In genomic region chr6:16121339-16121738, GRCh38 we compare ENCODE assay signal across 29 cellular contexts.
"Had no signal": no experiment of that assay in that cellular context is flagged by ENCODE, and none has a peak within 500 bp of the region (broad histone marks: within the 10 kb centered on the region; RNA-seq: fewer than 3 reads in every experiment).

No MANE protein-coding gene starts in this region.

- H3K36me3 Mint-ChIP-seq: natural killer cell; stimulated activated effector memory CD8-positive, alpha-beta T cell treated with anti-CD3 and anti-CD28 coated beads, Interleukin-12 subunit alpha, Interleukin-12 subunit beta, amount 100 ng/mL, for 72 hours; stimulated activated naive B cell treated with anti-CD40 and anti-IgM and Interleukin-4, amounts not matched to agents 10 μg/mL and 1 μg/mL and 100 μg/mL, for 72 hours had no signal

- H3K9ac ChIP-seq: parathyroid adenoma had no signal

- H3K79me2 ChIP-seq: parathyroid adenoma had no signal

- H3K9me3 ChIP-seq: ovary, psoas muscle, right lobe of liver, sigmoid colon, stomach, thoracic aorta, thyroid gland, tibial nerve, upper lobe of left lung, vagina had no signal

- DNase-seq: natural killer cell; occipital lobe; ovary; posterior cingulate gyrus; psoas muscle; right cardiac atrium; right lobe of liver; sigmoid colon; small intestine; stimulated activated CD4-positive, alpha-beta T cell treated with anti-CD3 and anti-CD28 coated beads, Interleukin-15, amount 100 ng/mL, for 24 hours; stimulated activated CD4-positive, alpha-beta T cell treated with anti-CD3 and anti-CD28 coated beads, Interleukin-2, amount 100 ng/mL, for 24 hours; stimulated activated CD4-positive, alpha-beta T cell treated with anti-CD3 and anti-CD28 coated beads, Interleukin-2, amount 100 ng/mL, for 48 hours; stimulated activated CD4-positive, alpha-beta T cell treated with anti-CD3 and anti-CD28 coated beads, Interleukin-4, amount 100 ng/mL, for 24 hours; stimulated activated naive B cell treated with anti-CD40 and anti-IgM and Interleukin-4, amounts not matched to agents 10 μg/mL and 1 μg/mL and 100 μg/mL, for 72 hours; stimulated activated naive CD4-positive, alpha-beta T cell treated with Interleukin-2 at 50 U/mL for 16 hours; stomach; thyroid gland; trophoblast cell; upper lobe of left lung had no signal

- H3K4me3 Mint-ChIP-seq: natural killer cell; nephron; neural crest cell; stimulated activated effector memory CD8-positive, alpha-beta T cell treated with anti-CD3 and anti-CD28 coated beads, Interleukin-12 subunit alpha, Interleukin-12 subunit beta, amount 100 ng/mL, for 72 hours; stimulated activated naive B cell treated with anti-CD40 and anti-IgM and Interleukin-4, amounts not matched to agents 10 μg/mL and 1 μg/mL and 100 μg/mL, for 72 hours; stimulated activated naive CD8-positive, alpha-beta T cell treated with anti-CD3 and anti-CD28 coated beads, Interleukin-15, Interleukin-2, amounts not matched to agents 100 ng/mL and 50 ng/mL, for 24 hours had no signal

- H3K4me3 ChIP-seq: ovary, psoas muscle, right lobe of liver, sigmoid colon, stomach, thoracic aorta, thyroid gland, tibial nerve, upper lobe of left lung, vagina had no signal

- H3K9me3 Mint-ChIP-seq: natural killer cell; nephron; neural crest cell; stimulated activated effector memory CD8-positive, alpha-beta T cell treated with anti-CD3 and anti-CD28 coated beads, Interleukin-12 subunit alpha, Interleukin-12 subunit beta, amount 100 ng/mL, for 72 hours; stimulated activated naive B cell treated with anti-CD40 and anti-IgM and Interleukin-4, amounts not matched to agents 10 μg/mL and 1 μg/mL and 100 μg/mL, for 72 hours; stimulated activated naive CD8-positive, alpha-beta T cell treated with anti-CD3 and anti-CD28 coated beads, Interleukin-15, Interleukin-2, amounts not matched to agents 100 ng/mL and 50 ng/mL, for 24 hours had no signal

- FAIRE-seq: small intestine, urothelium cell line had no signal

- H3K27me3 ChIP-seq: ovary, right lobe of liver, sigmoid colon, stomach, thyroid gland, tibial nerve, upper lobe of left lung, vagina had no signal

- H3K27ac Mint-ChIP-seq: natural killer cell; nephron; progenitor cell of endocrine pancreas; stimulated activated effector memory CD8-positive, alpha-beta T cell treated with anti-CD3 and anti-CD28 coated beads, Interleukin-12 subunit alpha, Interleukin-12 subunit beta, amount 100 ng/mL, for 72 hours; stimulated activated naive B cell treated with anti-CD40 and anti-IgM and Interleukin-4, amounts not matched to agents 10 μg/mL and 1 μg/mL and 100 μg/mL, for 72 hours; stimulated activated naive CD8-positive, alpha-beta T cell treated with anti-CD3 and anti-CD28 coated beads, Interleukin-15, Interleukin-2, amounts not matched to agents 100 ng/mL and 50 ng/mL, for 24 hours had no signal

- H2AFZ ChIP-seq: parathyroid adenoma had no signal

- H3K4me1 ChIP-seq: parathyroid adenoma, right lobe of liver, stomach, thyroid gland, vagina had no signal

- H3K36me3 ChIP-seq: ovary, right lobe of liver, sigmoid colon, stomach, thoracic aorta, thyroid gland, tibial nerve, upper lobe of left lung, vagina had no signal

- H3K27ac ChIP-seq: ovary, parathyroid adenoma, psoas muscle, right lobe of liver, sigmoid colon, stomach, thoracic aorta, thyroid gland, tibial nerve, upper lobe of left lung, vagina had no signal

- ATAC-seq: natural killer cell; psoas muscle; right cardiac atrium; right lobe of liver; stimulated activated effector memory CD8-positive, alpha-beta T cell treated with anti-CD3 and anti-CD28 coated beads, Interleukin-12 subunit alpha, Interleukin-12 subunit beta, amount 100 ng/mL, for 72 hours; stimulated activated naive B cell treated with anti-CD40 and anti-IgM and Interleukin-4, amounts not matched to agents 10 μg/mL and 1 μg/mL and 100 μg/mL, for 72 hours had no signal

- H3K4me1 Mint-ChIP-seq: neural crest cell; stimulated activated effector memory CD8-positive, alpha-beta T cell treated with anti-CD3 and anti-CD28 coated beads, Interleukin-12 subunit alpha, Interleukin-12 subunit beta, amount 100 ng/mL, for 72 hours had no signal
